In the genomic region with DNA sequence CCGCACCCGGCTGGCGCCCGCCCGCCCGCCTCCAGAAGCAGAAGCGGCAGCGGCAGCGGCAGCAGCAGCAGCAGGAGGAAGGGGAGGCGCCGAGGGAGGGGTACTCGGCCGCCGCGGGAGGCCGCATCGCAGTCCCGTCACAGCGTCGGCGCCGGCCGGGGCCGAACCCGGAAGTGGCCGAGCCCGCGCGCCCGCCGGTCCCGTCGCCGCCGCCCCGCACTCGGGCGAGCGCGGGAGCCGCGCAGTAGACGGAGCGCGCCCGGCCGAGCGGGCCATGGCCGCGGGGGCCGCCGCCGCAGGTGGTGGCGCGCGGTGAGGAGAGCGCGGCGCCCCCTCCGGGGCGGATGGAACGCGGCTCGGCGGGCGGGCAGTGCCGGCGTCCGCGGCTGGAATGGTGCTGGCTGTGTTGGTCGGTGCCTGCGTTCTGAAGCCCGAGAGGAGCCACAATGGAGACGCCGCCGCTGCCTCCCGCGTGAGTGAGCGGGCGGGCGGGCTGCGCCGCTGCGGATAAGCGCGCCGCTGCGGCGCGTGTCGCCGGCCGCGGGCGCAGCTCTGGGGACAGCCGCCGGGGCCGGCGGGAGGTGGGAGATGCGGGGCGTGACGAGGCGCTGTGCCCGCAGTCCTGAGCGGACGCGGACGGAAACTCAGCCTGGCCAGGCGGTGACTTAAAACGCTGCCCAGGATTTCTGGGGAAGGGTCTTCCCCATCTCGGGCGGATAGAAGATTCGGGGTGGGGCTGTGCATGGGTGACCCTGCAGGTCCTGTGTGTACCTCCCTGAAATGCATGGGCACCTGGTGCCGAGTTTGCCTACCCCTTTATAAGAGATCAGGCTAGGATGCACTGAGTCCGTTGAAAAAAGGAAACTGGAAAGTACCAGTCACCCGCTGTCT, we compare ENCODE assay signal across 1 cellular context.
TF ChIP-seq lines count a peak whose summit lies in the region.

TSS of gene KLHL2 (plus strand) at position 131 of the 891 bp plus-strand sequence. CDS start at position 447, 316 bp downstream.

TF ChIP-seq in SK-N-SH, 30 proteins besides CTCF, POLR2A, EP300 and RAD21 (continued from another document):
- TF ChIP-seq NRF1 (IDR thresholded peaks at IDR 0.05; ENCODE audit: low read depth, low read length), result no peak
- no peak for TF ChIP-seq SIN3A (IDR thresholded peaks at IDR 0.05; ENCODE audit: borderline replicate concordance, low read depth, low read length)
- no peak for TF ChIP-seq NFIC (IDR thresholded peaks at IDR 0.05; ENCODE audit: borderline replicate concordance)
- TF ChIP-seq MEF2A (IDR thresholded peaks at IDR 0.05; ENCODE audit: borderline replicate concordance, low read depth), result no peak
- peak; percentile 34; the same call in 1 of the 2 replicates for TF ChIP-seq TAF1 (IDR thresholded peaks at IDR 0.05; ENCODE audit: borderline replicate concordance, low read depth, low read length)
- no peak; the same call in 1 of the 2 replicates for TF ChIP-seq GABPA (IDR thresholded peaks at IDR 0.05; ENCODE audit: low read depth)
- no peak for TF ChIP-seq TEAD4 (IDR thresholded peaks at IDR 0.05; ENCODE audit: borderline replicate concordance, insufficient read depth)
- no peak for TF ChIP-seq PBX3 (IDR thresholded peaks at IDR 0.05)
TF ChIP-seq in SK-N-SH: peak in this region for 2.
